1 cellular context compared by ENCODE assay signal in the genomic region with DNA sequence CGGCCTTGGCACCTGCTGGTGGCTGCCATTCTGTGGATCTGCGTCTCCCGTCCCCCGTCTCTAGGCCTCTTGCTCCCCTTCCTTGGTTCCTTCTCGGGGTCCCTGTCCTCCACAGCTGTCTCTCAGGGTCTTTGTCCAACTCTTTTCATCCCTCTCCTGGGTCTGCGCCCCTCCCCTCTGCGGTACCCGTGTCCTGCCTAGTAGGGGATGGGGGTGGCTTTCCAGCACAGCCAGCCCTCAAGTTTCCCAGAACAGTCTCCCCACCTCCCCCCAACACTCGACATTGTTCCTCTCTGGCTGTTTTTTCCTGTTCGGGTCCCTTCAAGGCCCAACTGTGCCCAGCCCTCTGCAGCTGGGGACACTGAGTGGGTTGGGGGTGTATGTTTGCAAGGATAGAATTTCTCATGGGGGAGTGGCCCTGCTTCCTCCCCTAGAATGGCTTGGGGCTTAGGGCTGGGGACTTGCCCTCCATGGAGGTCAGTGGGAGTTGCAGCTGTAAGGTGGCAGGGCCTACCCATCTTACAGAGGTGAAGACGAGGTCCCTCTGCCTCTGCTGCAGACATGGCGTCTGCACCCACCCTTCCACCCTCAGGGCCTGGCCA.
A peak's percentile ranks its signal among the peaks of the same experiment; 100 is the strongest.
TF ChIP-seq lines count a peak whose summit lies in the region.

No MANE protein-coding gene starts in this region.

TF ChIP-seq in GM12878, 131 proteins besides CTCF, POLR2A, EP300 and RAD21:
- TF ChIP-seq ASH2L (IDR thresholded peaks at IDR 0.05; ENCODE audit: borderline replicate concordance, low read depth) (no peak), POLR2AphosphoS5 (IDR thresholded peaks at IDR 0.05; ENCODE audit: low read length) (peak; percentile 32; the same call in 1 of the 2 replicates)
